ENCODE assay signal across 1 cellular context in genomic region chr4:140645614-140646412, GRCh38.
A peak's percentile ranks its signal among the peaks of the same experiment; 100 is the strongest.
TF ChIP-seq lines count a peak whose summit lies in the region.

No MANE protein-coding gene starts in this region.

TF ChIP-seq in HepG2, 621 proteins besides CTCF, POLR2A, EP300 and RAD21 (continued from another document and continues in another):
- TF ChIP-seq UBTF (CRISPR knock-in tag; IDR thresholded peaks at IDR 0.05) (no peak), KLF15 (CRISPR knock-in tag; IDR thresholded peaks at IDR 0.05; ENCODE audit: borderline replicate concordance) (no peak), HIC2 (CRISPR knock-in tag; IDR thresholded peaks at IDR 0.05; ENCODE audit: low read depth) (no peak), NRL (CRISPR knock-in tag; IDR thresholded peaks at IDR 0.05; ENCODE audit: borderline replicate concordance) (no peak), FOXM1 (CRISPR knock-in tag; IDR thresholded peaks at IDR 0.05) (no peak), HNRNPK (IDR thresholded peaks at IDR 0.05; ENCODE audit: low read depth, low read length, poor library complexity, severe bottlenecking) (no peak), SP4 (CRISPR knock-in tag; IDR thresholded peaks at IDR 0.05) (no peak), SNAPC4 (CRISPR knock-in tag; IDR thresholded peaks at IDR 0.05) (no peak), ZNF646 (CRISPR knock-in tag; IDR thresholded peaks at IDR 0.05) (no peak), TGIF2 (CRISPR knock-in tag; IDR thresholded peaks at IDR 0.05) (no peak), ZNF530 (CRISPR knock-in tag; IDR thresholded peaks at IDR 0.05; ENCODE audit: low read depth) (no peak), ATF5 (CRISPR knock-in tag; IDR thresholded peaks at IDR 0.05; ENCODE audit: low read depth) (no peak), ZNF713 (CRISPR knock-in tag; IDR thresholded peaks at IDR 0.05) (no peak), HDAC6 (IDR thresholded peaks at IDR 0.05; ENCODE audit: low read depth, low read length) (no peak), MXD1 (CRISPR knock-in tag; IDR thresholded peaks at IDR 0.05) (no peak), FOXC1 (CRISPR knock-in tag; IDR thresholded peaks at IDR 0.05; ENCODE audit: borderline replicate concordance) (no peak), NCOA5 (CRISPR knock-in tag; IDR thresholded peaks at IDR 0.05) (no peak), ZNF678 (CRISPR knock-in tag; IDR thresholded peaks at IDR 0.05) (no peak), ZNF570 (CRISPR knock-in tag; IDR thresholded peaks at IDR 0.05; ENCODE audit: borderline replicate concordance) (no peak), MZF1 (CRISPR knock-in tag; IDR thresholded peaks at IDR 0.05; ENCODE audit: borderline replicate concordance) (no peak), ZNF503 (CRISPR knock-in tag; IDR thresholded peaks at IDR 0.05) (peak; percentile 71; the same call in 1 of the 2 replicates), STAT6 (CRISPR knock-in tag; IDR thresholded peaks at IDR 0.05; ENCODE audit: borderline replicate concordance) (no peak), ZNF629 (CRISPR knock-in tag; conservative IDR thresholded peaks at IDR 0.05) (peak; percentile 80), ZNF589 (CRISPR knock-in tag; conservative IDR thresholded peaks at IDR 0.05) (no peak), KMT2B (CRISPR knock-in tag; IDR thresholded peaks at IDR 0.05) (0 out of 2 replicates have a peak, but pooled peaks have one; percentile 41), PRDM15 (CRISPR knock-in tag; IDR thresholded peaks at IDR 0.05) (no peak), RXRB (CRISPR knock-in tag; IDR thresholded peaks at IDR 0.05; ENCODE audit: borderline replicate concordance) (peak; percentile 64; the same call in 1 of the 2 replicates)
